In genomic region chr12:82696543-82696942, GRCh38 we compare ENCODE assay signal across 9 cellular contexts.
"Had no signal": no experiment of that assay in that cellular context is flagged by ENCODE, and none has a peak within 500 bp of the region (broad histone marks: within the 10 kb centered on the region; RNA-seq: fewer than 3 reads in every experiment).

No MANE protein-coding gene starts in this region.

- H3K4me3 ChIP-seq: GM23248, HAP-1, K562 had no signal

- H3K27ac ChIP-seq: GM23248, HL-60 had no signal

- H3K9me3 ChIP-seq: HAP-1 had no signal

- H3K9ac ChIP-seq: GM23248 had no signal

- H2AFZ ChIP-seq: GM23248 had no signal

- FAIRE-seq: K562 had no signal

- DNase-seq: GM23248, GOT3, H7, HFFc6, IMR-90 had no signal

- ATAC-seq: HCT116, K562 had no signal
